ENCODE assay signal across 1 cellular context in the genomic region with DNA sequence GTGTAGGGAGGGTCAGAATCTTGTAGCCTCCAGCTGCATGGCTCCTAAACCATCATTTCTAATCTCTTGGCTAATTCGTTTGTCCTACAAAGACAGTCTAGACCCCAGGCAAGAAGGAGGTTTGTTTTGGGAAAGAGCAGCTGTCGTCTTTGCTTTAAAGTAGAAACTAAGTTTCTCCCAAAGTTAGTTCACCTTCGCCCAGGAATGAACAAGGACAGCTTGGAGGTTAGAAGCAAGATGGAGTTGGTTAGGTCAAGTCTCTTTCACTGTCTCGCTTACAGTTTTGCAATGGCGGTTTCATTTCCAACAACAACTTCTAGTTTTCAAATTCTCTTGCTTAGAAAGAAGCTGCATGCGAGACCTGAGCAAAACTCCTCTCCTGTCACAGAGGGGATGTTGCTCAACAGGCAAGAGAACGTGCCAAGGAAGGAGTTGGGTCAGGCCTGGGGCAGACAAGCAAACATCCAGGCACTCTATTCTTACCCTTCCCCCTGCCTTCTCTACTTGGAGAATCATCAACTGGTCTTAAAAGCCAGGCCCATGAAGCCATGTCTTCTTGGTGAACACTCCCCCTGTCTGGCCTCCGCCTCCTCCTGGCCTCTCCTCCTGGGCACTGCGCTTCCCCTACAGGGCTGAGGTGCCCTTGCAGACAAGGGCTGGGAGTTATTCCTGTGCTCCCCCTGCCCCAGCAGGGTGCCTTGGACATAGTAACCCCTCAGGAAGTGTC.
TF ChIP-seq lines count a peak whose summit lies in the region.

No MANE protein-coding gene starts in this region.

TF ChIP-seq in K562, 482 proteins besides CTCF, POLR2A, EP300 and RAD21 (continued from another document and continues in another):
- TF ChIP-seq, protein P1, sequence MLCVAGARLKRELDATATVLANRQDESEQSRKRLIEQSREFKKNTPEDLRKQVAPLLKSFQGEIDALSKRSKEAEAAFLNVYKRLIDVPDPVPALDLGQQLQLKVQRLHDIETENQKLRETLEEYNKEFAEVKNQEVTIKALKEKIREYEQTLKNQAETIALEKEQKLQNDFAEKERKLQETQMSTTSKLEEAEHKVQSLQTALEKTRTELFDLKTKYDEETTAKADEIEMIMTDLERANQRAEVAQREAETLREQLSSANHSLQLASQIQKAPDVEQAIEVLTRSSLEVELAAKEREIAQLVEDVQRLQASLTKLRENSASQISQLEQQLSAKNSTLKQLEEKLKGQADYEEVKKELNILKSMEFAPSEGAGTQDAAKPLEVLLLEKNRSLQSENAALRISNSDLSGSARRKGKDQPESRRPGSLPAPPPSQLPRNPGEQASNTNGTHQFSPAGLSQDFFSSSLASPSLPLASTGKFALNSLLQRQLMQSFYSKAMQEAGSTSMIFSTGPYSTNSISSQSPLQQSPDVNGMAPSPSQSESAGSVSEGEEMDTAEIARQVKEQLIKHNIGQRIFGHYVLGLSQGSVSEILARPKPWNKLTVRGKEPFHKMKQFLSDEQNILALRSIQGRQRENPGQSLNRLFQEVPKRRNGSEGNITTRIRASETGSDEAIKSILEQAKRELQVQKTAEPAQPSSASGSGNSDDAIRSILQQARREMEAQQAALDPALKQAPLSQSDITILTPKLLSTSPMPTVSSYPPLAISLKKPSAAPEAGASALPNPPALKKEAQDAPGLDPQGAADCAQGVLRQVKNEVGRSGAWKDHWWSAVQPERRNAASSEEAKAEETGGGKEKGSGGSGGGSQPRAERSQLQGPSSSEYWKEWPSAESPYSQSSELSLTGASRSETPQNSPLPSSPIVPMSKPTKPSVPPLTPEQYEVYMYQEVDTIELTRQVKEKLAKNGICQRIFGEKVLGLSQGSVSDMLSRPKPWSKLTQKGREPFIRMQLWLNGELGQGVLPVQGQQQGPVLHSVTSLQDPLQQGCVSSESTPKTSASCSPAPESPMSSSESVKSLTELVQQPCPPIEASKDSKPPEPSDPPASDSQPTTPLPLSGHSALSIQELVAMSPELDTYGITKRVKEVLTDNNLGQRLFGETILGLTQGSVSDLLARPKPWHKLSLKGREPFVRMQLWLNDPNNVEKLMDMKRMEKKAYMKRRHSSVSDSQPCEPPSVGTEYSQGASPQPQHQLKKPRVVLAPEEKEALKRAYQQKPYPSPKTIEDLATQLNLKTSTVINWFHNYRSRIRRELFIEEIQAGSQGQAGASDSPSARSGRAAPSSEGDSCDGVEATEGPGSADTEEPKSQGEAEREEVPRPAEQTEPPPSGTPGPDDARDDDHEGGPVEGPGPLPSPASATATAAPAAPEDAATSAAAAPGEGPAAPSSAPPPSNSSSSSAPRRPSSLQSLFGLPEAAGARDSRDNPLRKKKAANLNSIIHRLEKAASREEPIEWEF (CRISPR knock-in tag; IDR thresholded peaks at IDR 0.05), result no peak; the same call in 1 of the 2 replicates
- TF ChIP-seq, protein P2, sequence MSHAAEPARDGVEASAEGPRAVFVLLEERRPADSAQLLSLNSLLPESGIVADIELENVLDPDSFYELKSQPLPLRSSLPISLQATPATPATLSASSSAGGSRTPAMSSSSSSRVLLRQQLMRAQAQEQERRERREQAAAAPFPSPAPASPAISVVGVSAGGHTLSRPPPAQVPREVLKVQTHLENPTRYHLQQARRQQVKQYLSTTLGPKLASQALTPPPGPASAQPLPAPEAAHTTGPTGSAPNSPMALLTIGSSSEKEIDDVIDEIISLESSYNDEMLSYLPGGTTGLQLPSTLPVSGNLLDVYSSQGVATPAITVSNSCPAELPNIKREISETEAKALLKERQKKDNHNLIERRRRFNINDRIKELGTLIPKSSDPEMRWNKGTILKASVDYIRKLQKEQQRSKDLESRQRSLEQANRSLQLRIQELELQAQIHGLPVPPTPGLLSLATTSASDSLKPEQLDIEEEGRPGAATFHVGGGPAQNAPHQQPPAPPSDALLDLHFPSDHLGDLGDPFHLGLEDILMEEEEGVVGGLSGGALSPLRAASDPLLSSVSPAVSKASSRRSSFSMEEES (CRISPR knock-in tag; IDR thresholded peaks at IDR 0.05), result no peak
- no peak for TF ChIP-seq EZH2 (IDR thresholded peaks at IDR 0.05; ENCODE audit: borderline replicate concordance, low read depth, low read length)
- TF ChIP-seq, protein P3, sequence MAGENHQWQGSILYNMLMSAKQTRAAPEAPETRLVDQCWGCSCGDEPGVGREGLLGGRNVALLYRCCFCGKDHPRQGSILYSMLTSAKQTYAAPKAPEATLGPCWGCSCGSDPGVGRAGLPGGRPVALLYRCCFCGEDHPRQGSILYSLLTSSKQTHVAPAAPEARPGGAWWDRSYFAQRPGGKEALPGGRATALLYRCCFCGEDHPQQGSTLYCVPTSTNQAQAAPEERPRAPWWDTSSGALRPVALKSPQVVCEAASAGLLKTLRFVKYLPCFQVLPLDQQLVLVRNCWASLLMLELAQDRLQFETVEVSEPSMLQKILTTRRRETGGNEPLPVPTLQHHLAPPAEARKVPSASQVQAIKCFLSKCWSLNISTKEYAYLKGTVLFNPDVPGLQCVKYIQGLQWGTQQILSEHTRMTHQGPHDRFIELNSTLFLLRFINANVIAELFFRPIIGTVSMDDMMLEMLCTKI (IDR thresholded peaks at IDR 0.05; ENCODE audit: partially characterized antibody), result no peak
- TF ChIP-seq HEY1 (CRISPR knock-in tag; IDR thresholded peaks at IDR 0.05; ENCODE audit: borderline replicate concordance), result no peak
- no peak for TF ChIP-seq ZZZ3 (IDR thresholded peaks at IDR 0.05)
- TF ChIP-seq, protein P4, sequence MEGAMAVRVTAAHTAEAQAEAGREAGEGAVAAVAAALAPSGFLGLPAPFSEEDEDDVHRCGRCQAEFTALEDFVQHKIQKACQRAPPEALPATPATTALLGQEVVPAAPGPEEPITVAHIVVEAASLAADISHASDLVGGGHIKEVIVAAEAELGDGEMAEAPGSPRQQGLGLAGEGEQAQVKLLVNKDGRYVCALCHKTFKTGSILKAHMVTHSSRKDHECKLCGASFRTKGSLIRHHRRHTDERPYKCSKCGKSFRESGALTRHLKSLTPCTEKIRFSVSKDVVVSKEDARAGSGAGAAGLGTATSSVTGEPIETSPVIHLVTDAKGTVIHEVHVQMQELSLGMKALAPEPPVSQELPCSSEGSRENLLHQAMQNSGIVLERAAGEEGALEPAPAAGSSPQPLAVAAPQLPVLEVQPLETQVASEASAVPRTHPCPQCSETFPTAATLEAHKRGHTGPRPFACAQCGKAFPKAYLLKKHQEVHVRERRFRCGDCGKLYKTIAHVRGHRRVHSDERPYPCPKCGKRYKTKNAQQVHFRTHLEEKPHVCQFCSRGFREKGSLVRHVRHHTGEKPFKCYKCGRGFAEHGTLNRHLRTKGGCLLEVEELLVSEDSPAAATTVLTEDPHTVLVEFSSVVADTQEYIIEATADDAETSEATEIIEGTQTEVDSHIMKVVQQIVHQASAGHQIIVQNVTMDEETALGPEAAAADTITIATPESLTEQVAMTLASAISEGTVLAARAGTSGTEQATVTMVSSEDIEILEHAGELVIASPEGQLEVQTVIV (CRISPR knock-in tag; IDR thresholded peaks at IDR 0.05; ENCODE audit: borderline replicate concordance), result no peak
- TF ChIP-seq JUN (IDR thresholded peaks at IDR 0.05; ENCODE audit: borderline replicate concordance, low read depth, low read length), result no peak
- TF ChIP-seq JUN (CRISPR knock-in tag; IDR thresholded peaks at IDR 0.05; ENCODE audit: borderline replicate concordance), result no peak
- TF ChIP-seq, protein P5, sequence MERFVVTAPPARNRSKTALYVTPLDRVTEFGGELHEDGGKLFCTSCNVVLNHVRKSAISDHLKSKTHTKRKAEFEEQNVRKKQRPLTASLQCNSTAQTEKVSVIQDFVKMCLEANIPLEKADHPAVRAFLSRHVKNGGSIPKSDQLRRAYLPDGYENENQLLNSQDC (CRISPR knock-in tag; IDR thresholded peaks at IDR 0.05), result no peak
- TF ChIP-seq ZNF445 (CRISPR knock-in tag; IDR thresholded peaks at IDR 0.05; ENCODE audit: low read depth), result no peak
- no peak for TF ChIP-seq FOXA1 (IDR thresholded peaks at IDR 0.05; ENCODE audit: borderline replicate concordance)
- TF ChIP-seq ESRRA (IDR thresholded peaks at IDR 0.05; ENCODE audit: borderline replicate concordance, low read depth), result no peak
- TF ChIP-seq, protein P6, sequence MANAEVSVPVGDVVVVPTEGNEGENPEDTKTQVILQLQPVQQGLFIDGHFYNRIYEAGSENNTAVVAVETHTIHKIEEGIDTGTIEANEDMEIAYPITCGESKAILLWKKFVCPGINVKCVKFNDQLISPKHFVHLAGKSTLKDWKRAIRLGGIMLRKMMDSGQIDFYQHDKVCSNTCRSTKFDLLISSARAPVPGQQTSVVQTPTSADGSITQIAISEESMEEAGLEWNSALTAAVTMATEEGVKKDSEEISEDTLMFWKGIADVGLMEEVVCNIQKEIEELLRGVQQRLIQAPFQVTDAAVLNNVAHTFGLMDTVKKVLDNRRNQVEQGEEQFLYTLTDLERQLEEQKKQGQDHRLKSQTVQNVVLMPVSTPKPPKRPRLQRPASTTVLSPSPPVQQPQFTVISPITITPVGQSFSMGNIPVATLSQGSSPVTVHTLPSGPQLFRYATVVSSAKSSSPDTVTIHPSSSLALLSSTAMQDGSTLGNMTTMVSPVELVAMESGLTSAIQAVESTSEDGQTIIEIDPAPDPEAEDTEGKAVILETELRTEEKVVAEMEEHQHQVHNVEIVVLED (CRISPR knock-in tag; IDR thresholded peaks at IDR 0.05), result 0 out of 2 replicates have a peak, but pooled peaks have one; percentile 14
- peak; percentile 82 for TF ChIP-seq GTF2A2 (tag; IDR thresholded peaks at IDR 0.05)
- no peak for TF ChIP-seq BRCA1 (IDR thresholded peaks at IDR 0.05)
- no peak for TF ChIP-seq BRCA1 (CRISPR knock-in tag; IDR thresholded peaks at IDR 0.05)
- TF ChIP-seq ZNF785 (CRISPR knock-in tag; IDR thresholded peaks at IDR 0.05), result no peak
- no peak for TF ChIP-seq ZNF695 (CRISPR knock-in tag; IDR thresholded peaks at IDR 0.05)
- TF ChIP-seq TCF7L2 (IDR thresholded peaks at IDR 0.05; ENCODE audit: low read depth, low read length), result no peak
- peak; percentile 73; the same call in 1 of the 2 replicates for TF ChIP-seq HSF4 (CRISPR knock-in tag; IDR thresholded peaks at IDR 0.05; ENCODE audit: borderline replicate concordance)
- TF ChIP-seq, protein P7, sequence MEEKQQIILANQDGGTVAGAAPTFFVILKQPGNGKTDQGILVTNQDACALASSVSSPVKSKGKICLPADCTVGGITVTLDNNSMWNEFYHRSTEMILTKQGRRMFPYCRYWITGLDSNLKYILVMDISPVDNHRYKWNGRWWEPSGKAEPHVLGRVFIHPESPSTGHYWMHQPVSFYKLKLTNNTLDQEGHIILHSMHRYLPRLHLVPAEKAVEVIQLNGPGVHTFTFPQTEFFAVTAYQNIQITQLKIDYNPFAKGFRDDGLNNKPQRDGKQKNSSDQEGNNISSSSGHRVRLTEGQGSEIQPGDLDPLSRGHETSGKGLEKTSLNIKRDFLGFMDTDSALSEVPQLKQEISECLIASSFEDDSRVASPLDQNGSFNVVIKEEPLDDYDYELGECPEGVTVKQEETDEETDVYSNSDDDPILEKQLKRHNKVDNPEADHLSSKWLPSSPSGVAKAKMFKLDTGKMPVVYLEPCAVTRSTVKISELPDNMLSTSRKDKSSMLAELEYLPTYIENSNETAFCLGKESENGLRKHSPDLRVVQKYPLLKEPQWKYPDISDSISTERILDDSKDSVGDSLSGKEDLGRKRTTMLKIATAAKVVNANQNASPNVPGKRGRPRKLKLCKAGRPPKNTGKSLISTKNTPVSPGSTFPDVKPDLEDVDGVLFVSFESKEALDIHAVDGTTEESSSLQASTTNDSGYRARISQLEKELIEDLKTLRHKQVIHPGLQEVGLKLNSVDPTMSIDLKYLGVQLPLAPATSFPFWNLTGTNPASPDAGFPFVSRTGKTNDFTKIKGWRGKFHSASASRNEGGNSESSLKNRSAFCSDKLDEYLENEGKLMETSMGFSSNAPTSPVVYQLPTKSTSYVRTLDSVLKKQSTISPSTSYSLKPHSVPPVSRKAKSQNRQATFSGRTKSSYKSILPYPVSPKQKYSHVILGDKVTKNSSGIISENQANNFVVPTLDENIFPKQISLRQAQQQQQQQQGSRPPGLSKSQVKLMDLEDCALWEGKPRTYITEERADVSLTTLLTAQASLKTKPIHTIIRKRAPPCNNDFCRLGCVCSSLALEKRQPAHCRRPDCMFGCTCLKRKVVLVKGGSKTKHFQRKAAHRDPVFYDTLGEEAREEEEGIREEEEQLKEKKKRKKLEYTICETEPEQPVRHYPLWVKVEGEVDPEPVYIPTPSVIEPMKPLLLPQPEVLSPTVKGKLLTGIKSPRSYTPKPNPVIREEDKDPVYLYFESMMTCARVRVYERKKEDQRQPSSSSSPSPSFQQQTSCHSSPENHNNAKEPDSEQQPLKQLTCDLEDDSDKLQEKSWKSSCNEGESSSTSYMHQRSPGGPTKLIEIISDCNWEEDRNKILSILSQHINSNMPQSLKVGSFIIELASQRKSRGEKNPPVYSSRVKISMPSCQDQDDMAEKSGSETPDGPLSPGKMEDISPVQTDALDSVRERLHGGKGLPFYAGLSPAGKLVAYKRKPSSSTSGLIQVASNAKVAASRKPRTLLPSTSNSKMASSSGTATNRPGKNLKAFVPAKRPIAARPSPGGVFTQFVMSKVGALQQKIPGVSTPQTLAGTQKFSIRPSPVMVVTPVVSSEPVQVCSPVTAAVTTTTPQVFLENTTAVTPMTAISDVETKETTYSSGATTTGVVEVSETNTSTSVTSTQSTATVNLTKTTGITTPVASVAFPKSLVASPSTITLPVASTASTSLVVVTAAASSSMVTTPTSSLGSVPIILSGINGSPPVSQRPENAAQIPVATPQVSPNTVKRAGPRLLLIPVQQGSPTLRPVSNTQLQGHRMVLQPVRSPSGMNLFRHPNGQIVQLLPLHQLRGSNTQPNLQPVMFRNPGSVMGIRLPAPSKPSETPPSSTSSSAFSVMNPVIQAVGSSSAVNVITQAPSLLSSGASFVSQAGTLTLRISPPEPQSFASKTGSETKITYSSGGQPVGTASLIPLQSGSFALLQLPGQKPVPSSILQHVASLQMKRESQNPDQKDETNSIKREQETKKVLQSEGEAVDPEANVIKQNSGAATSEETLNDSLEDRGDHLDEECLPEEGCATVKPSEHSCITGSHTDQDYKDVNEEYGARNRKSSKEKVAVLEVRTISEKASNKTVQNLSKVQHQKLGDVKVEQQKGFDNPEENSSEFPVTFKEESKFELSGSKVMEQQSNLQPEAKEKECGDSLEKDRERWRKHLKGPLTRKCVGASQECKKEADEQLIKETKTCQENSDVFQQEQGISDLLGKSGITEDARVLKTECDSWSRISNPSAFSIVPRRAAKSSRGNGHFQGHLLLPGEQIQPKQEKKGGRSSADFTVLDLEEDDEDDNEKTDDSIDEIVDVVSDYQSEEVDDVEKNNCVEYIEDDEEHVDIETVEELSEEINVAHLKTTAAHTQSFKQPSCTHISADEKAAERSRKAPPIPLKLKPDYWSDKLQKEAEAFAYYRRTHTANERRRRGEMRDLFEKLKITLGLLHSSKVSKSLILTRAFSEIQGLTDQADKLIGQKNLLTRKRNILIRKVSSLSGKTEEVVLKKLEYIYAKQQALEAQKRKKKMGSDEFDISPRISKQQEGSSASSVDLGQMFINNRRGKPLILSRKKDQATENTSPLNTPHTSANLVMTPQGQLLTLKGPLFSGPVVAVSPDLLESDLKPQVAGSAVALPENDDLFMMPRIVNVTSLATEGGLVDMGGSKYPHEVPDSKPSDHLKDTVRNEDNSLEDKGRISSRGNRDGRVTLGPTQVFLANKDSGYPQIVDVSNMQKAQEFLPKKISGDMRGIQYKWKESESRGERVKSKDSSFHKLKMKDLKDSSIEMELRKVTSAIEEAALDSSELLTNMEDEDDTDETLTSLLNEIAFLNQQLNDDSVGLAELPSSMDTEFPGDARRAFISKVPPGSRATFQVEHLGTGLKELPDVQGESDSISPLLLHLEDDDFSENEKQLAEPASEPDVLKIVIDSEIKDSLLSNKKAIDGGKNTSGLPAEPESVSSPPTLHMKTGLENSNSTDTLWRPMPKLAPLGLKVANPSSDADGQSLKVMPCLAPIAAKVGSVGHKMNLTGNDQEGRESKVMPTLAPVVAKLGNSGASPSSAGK (IDR thresholded peaks at IDR 0.05), result no peak
- TF ChIP-seq SRSF7 (optimal IDR thresholded peaks at IDR 0.05; ENCODE audit: low read depth, low read length), result no peak
- no peak for TF ChIP-seq ZNF778 (CRISPR knock-in tag; IDR thresholded peaks at IDR 0.05)
- peak; percentile 73 for TF ChIP-seq ZBTB17 (CRISPR knock-in tag; IDR thresholded peaks at IDR 0.05)
- TF ChIP-seq TRIM28 (IDR thresholded peaks at IDR 0.05), result no peak
- no peak for TF ChIP-seq ZFP1 (CRISPR knock-in tag; IDR thresholded peaks at IDR 0.05)
- peak; percentile 78 for TF ChIP-seq FOSL1 (tag; conservative IDR thresholded peaks at IDR 0.05)
- no peak for TF ChIP-seq XRCC3 (IDR thresholded peaks at IDR 0.05)
